9 cellular contexts compared by ENCODE assay signal in genomic region chr3:95705786-95706418, GRCh38.
DNase-seq lines count a peak whose midpoint lies in the region; ATAC-seq and TF ChIP-seq lines count a peak whose summit lies in the region.
"Had no signal": no experiment of that assay in that cellular context is flagged by ENCODE, and none has a peak within 500 bp of the region (broad histone marks: within the 10 kb centered on the region; RNA-seq: fewer than 3 reads in every experiment).

No MANE protein-coding gene starts in this region.

- BruUV-seq in Panc1 (replicated peaks; lab: Mats Ljungman, UMichigan): no TSS peak

- TF ChIP-seq POLR2A in right lobe of liver (IDR thresholded peaks at IDR 0.05) (no peak), uterus (IDR thresholded peaks at IDR 0.05) (no peak)

- H3K27me3 ChIP-seq in Panc1 (ENCODE audit: control insufficient read depth, insufficient read depth, low read length) (no peaks in the 10 kb centered on the region), right lobe of liver (no peaks in the 10 kb centered on the region), uterus (no peaks in the 10 kb centered on the region)

- H3K4me1 ChIP-seq in Panc1 (ENCODE audit: control insufficient read depth, insufficient read depth, low read length) (no peaks in the 10 kb centered on the region), right lobe of liver (no peaks in the 10 kb centered on the region), uterus (no peaks in the 10 kb centered on the region)

- in situ Hi-C loops in Panc1 (cut with HindIII; ENCODE audit: low pct_unique_long_range_greater_than_20kb, low sequenced_read_pairs): no loop called here

- CTCF ChIA-PET in Panc1 (lab: Charles Lee): no interaction called here

- intact Hi-C loops in Panc1 (cut with micrococcal nuclease; ENCODE audit: unreplicated experiment): no loop called here
- intact Hi-C loops in right lobe of liver (cut with DNase I): no loop called here
- intact Hi-C loops in uterus (cut with DNase I; ENCODE audit: low total_unique reads): no loop called here

- POLR2A ChIA-PET in Panc1 (lab: Charles Lee): no interaction called here

- H3K9me3 ChIP-seq in Panc1 (ENCODE audit: control insufficient read depth, insufficient read depth, low read depth, low read length): no peaks in the 10 kb centered on the region
- H3K9me3 ChIP-seq in right lobe of liver: no peaks in the 10 kb centered on the region
- no peaks in the 10 kb centered on the region for H3K9me3 ChIP-seq in uterus

- H3K27ac ChIP-seq in Panc1 (ENCODE audit: low read length) (no peak overlapping the region), right lobe of liver (no peak overlapping the region), caudate nucleus (ENCODE audit: low read depth, low read length) (no peak overlapping the region), uterus (no peak overlapping the region)

- 70% methylated on average over 9 of the region's 9 CpGs for WGBS in right lobe of liver (ENCODE audit: insufficient coverage, low coverage, low lambda C conversion rate, missing lambda C conversion rate)

- H3K36me3 ChIP-seq in Panc1 (ENCODE audit: control insufficient read depth, insufficient read depth, low read length): no peaks in the 10 kb centered on the region
- no peaks in the 10 kb centered on the region for H3K36me3 ChIP-seq in right lobe of liver
- H3K36me3 ChIP-seq in uterus: no peaks in the 10 kb centered on the region

- peak overlapping the region; percentile 34 to 52 for H3K4me3 ChIP-seq in Panc1 (ENCODE audit: low read depth in 2 of 2, low read length in 2 of 2)
- H3K4me3 ChIP-seq in right lobe of liver: peak overlapping the region in 2 of 3 donors; percentile 6 to 28
- H3K4me3 ChIP-seq in uterus: no peak overlapping the region

- ATAC-seq in GM18517 (IDR thresholded peaks at IDR 0.05; ENCODE audit: unreplicated experiment) (peak; percentile 47), HG02759 (IDR thresholded peaks at IDR 0.05; ENCODE audit: unreplicated experiment) (peak; percentile 80), Panc1 (no peak), right lobe of liver (peak in 3 of 4 donors; percentile 33 to 61 (median 44))

- no peak for TF ChIP-seq CTCF in Panc1 (IDR thresholded peaks at IDR 0.05)
- no peak for TF ChIP-seq CTCF in right lobe of liver (IDR thresholded peaks at IDR 0.05)
- no peak for TF ChIP-seq CTCF in uterus (IDR thresholded peaks at IDR 0.05)

- DNase-seq in Panc1 (ENCODE audit: low read depth, low spot score): no peak
- DNase-seq in right lobe of liver: no peak
- DNase-seq in caudate nucleus (lab: John Stamatoyannopoulos, UW): no peak
- DNase-seq in AG20443 (ENCODE audit: low spot score): no peak
- DNase-seq in HCEC 1CT: no peak
- DNase-seq in uterus: no peak
- DNase-seq: HFFc6 had no signal

Comparison
In these comparisons a context has a peak if more than half of its experiments do, and no peak if none do; other contexts are left out.
1. H3K4me3 ChIP-seq: peak in Panc1 (2 of 2) and right lobe of liver (2 of 3); none in uterus (0 of 2).